ENCODE assay signal across 1 cellular context in the genomic region with DNA sequence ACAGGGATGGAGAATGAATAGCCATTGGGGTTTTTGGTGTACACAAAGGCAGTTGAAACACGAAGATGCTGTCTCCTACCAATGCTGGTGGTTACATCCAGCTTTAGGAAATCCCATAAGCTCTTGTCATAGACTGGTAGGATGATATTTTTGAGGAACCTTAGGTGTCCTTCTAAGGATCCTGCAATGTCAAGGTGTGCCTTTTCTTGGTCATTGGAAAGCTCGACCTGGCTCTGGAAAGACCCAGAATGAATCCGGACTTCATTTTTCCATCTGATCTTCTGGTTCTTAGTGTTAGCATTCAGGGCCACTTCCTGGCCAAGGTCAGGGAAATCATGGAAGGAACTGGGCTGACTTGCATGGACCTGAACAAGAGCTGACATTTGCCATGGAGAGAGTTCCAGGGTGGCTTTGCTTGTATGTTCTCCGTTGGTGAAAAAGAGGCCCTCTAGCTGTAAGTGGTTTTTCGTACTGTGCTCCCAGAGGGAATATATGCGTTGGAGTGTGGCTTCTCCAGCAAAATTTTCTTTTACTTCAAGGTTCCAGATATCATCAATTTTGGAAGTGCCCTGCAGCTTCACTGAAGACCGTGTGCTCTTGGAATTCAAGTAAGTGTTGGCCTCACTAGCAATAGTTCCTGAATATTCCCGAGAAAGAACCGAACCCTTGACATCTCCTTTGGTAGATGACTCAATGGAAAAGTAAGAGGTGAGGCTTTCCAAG.
A peak's percentile ranks its signal among the peaks of the same experiment; 100 is the strongest.
TF ChIP-seq lines count a peak whose summit lies in the region.

No MANE protein-coding gene starts in this region.

TF ChIP-seq in HepG2, 621 proteins besides CTCF, POLR2A, EP300 and RAD21 (continued from another document):
- TF ChIP-seq ZXDC (CRISPR knock-in tag; IDR thresholded peaks at IDR 0.05) (0 out of 2 replicates have a peak, but pooled peaks have one; percentile 15), ZNF121 (CRISPR knock-in tag; IDR thresholded peaks at IDR 0.05) (no peak), ZSCAN30 (CRISPR knock-in tag; IDR thresholded peaks at IDR 0.05) (no peak), ZNF776 (CRISPR knock-in tag; IDR thresholded peaks at IDR 0.05) (no peak), ZFP1 (CRISPR knock-in tag; IDR thresholded peaks at IDR 0.05) (no peak; the same call in 1 of the 2 replicates), ZNF326 (CRISPR knock-in tag; IDR thresholded peaks at IDR 0.05; ENCODE audit: borderline replicate concordance) (no peak), ZNF747 (CRISPR knock-in tag; IDR thresholded peaks at IDR 0.05; ENCODE audit: borderline replicate concordance) (no peak), GLMP (CRISPR knock-in tag; IDR thresholded peaks at IDR 0.05; ENCODE audit: borderline replicate concordance) (no peak), ZC3H4 (CRISPR knock-in tag; IDR thresholded peaks at IDR 0.05; ENCODE audit: borderline replicate concordance) (0 out of 2 replicates have a peak, but pooled peaks have one; percentile 40), NFKB2 (CRISPR knock-in tag; IDR thresholded peaks at IDR 0.05; ENCODE audit: borderline replicate concordance) (no peak), NFRKB (IDR thresholded peaks at IDR 0.05) (no peak), KDM5B (CRISPR knock-in tag; IDR thresholded peaks at IDR 0.05; ENCODE audit: borderline replicate concordance) (no peak)
- TF ChIP-seq, protein P1, sequence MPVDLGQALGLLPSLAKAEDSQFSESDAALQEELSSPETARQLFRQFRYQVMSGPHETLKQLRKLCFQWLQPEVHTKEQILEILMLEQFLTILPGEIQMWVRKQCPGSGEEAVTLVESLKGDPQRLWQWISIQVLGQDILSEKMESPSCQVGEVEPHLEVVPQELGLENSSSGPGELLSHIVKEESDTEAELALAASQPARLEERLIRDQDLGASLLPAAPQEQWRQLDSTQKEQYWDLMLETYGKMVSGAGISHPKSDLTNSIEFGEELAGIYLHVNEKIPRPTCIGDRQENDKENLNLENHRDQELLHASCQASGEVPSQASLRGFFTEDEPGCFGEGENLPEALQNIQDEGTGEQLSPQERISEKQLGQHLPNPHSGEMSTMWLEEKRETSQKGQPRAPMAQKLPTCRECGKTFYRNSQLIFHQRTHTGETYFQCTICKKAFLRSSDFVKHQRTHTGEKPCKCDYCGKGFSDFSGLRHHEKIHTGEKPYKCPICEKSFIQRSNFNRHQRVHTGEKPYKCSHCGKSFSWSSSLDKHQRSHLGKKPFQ (CRISPR knock-in tag; IDR thresholded peaks at IDR 0.05; ENCODE audit: insufficient replicate concordance) = no peak
- TF ChIP-seq, protein P2, sequence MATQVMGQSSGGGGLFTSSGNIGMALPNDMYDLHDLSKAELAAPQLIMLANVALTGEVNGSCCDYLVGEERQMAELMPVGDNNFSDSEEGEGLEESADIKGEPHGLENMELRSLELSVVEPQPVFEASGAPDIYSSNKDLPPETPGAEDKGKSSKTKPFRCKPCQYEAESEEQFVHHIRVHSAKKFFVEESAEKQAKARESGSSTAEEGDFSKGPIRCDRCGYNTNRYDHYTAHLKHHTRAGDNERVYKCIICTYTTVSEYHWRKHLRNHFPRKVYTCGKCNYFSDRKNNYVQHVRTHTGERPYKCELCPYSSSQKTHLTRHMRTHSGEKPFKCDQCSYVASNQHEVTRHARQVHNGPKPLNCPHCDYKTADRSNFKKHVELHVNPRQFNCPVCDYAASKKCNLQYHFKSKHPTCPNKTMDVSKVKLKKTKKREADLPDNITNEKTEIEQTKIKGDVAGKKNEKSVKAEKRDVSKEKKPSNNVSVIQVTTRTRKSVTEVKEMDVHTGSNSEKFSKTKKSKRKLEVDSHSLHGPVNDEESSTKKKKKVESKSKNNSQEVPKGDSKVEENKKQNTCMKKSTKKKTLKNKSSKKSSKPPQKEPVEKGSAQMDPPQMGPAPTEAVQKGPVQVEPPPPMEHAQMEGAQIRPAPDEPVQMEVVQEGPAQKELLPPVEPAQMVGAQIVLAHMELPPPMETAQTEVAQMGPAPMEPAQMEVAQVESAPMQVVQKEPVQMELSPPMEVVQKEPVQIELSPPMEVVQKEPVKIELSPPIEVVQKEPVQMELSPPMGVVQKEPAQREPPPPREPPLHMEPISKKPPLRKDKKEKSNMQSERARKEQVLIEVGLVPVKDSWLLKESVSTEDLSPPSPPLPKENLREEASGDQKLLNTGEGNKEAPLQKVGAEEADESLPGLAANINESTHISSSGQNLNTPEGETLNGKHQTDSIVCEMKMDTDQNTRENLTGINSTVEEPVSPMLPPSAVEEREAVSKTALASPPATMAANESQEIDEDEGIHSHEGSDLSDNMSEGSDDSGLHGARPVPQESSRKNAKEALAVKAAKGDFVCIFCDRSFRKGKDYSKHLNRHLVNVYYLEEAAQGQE (IDR thresholded peaks at IDR 0.05; ENCODE audit: borderline replicate concordance in 1 of 2, low read depth in 1 of 2, low read length in 2 of 2) = 0 out of 4 replicates have a peak, but pooled peaks of 1 of the 2 experiments have one; percentile 18
- TF ChIP-seq, protein P3, sequence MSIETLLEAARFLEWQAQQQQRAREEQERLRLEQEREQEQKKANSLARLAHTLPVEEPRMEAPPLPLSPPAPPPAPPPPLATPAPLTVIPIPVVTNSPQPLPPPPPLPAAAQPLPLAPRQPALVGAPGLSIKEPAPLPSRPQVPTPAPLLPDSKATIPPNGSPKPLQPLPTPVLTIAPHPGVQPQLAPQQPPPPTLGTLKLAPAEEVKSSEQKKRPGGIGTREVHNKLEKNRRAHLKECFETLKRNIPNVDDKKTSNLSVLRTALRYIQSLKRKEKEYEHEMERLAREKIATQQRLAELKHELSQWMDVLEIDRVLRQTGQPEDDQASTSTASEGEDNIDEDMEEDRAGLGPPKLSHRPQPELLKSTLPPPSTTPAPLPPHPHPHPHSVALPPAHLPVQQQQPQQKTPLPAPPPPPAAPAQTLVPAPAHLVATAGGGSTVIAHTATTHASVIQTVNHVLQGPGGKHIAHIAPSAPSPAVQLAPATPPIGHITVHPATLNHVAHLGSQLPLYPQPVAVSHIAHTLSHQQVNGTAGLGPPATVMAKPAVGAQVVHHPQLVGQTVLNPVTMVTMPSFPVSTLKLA (IDR thresholded peaks at IDR 0.05) = no peak
- TF ChIP-seq, protein P4, sequence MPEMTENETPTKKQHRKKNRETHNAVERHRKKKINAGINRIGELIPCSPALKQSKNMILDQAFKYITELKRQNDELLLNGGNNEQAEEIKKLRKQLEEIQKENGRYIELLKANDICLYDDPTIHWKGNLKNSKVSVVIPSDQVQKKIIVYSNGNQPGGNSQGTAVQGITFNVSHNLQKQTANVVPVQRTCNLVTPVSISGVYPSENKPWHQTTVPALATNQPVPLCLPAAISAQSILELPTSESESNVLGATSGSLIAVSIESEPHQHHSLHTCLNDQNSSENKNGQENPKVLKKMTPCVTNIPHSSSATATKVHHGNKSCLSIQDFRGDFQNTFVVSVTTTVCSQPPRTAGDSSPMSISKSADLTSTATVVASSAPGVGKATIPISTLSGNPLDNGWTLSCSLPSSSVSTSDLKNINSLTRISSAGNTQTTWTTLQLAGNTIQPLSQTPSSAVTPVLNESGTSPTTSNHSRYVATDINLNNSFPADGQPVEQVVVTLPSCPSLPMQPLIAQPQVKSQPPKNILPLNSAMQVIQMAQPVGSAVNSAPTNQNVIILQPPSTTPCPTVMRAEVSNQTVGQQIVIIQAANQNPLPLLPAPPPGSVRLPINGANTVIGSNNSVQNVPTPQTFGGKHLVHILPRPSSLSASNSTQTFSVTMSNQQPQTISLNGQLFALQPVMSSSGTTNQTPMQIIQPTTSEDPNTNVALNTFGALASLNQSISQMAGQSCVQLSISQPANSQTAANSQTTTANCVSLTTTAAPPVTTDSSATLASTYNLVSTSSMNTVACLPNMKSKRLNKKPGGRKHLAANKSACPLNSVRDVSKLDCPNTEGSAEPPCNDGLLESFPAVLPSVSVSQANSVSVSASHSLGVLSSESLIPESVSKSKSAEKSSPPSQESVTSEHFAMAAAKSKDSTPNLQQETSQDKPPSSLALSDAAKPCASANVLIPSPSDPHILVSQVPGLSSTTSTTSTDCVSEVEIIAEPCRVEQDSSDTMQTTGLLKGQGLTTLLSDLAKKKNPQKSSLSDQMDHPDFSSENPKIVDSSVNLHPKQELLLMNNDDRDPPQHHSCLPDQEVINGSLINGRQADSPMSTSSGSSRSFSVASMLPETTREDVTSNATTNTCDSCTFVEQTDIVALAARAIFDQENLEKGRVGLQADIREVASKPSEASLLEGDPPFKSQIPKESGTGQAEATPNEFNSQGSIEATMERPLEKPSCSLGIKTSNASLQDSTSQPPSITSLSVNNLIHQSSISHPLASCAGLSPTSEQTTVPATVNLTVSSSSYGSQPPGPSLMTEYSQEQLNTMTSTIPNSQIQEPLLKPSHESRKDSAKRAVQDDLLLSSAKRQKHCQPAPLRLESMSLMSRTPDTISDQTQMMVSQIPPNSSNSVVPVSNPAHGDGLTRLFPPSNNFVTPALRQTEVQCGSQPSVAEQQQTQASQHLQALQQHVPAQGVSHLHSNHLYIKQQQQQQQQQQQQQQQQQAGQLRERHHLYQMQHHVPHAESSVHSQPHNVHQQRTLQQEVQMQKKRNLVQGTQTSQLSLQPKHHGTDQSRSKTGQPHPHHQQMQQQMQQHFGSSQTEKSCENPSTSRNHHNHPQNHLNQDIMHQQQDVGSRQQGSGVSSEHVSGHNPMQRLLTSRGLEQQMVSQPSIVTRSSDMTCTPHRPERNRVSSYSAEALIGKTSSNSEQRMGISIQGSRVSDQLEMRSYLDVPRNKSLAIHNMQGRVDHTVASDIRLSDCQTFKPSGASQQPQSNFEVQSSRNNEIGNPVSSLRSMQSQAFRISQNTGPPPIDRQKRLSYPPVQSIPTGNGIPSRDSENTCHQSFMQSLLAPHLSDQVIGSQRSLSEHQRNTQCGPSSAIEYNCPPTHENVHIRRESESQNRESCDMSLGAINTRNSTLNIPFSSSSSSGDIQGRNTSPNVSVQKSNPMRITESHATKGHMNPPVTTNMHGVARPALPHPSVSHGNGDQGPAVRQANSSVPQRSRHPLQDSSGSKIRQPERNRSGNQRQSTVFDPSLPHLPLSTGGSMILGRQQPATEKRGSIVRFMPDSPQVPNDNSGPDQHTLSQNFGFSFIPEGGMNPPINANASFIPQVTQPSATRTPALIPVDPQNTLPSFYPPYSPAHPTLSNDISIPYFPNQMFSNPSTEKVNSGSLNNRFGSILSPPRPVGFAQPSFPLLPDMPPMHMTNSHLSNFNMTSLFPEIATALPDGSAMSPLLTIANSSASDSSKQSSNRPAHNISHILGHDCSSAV (CRISPR knock-in tag; IDR thresholded peaks at IDR 0.05; ENCODE audit: borderline replicate concordance) = no peak
